Comparison of ENCODE assay signal across 24 cellular contexts in the genomic region with DNA sequence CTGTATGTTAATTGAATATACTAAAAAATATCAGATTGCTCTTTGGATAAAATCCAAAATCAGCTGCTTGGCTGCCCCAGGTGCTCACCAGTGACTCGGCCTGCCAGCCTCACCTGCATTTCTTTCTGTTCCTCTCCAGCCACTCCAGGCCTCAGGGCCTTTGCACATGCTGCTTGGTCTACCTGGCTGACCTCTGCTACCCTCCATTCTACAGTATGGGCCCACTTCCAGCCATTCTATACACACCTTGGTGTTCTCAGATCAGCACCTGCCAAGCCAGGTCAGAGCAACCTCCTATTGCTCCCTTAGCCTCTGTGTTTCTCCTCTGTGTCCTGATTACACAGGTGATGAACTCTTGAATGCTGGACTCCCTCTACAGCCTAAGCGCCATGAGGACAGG.
A peak's percentile ranks its signal among the peaks of the same experiment; 100 is the strongest.
DNase-seq lines count a peak whose midpoint lies in the region; ATAC-seq and TF ChIP-seq lines count a peak whose summit lies in the region.
"Had no signal": no experiment of that assay in that cellular context is flagged by ENCODE, and none has a peak within 500 bp of the region (broad histone marks: within the 10 kb centered on the region; RNA-seq: fewer than 3 reads in every experiment).

No MANE protein-coding gene starts in this region.

- peaks cover 6% of the 10 kb centered on the region for H3K27me3 Mint-ChIP-seq in osteocyte (ENCODE audit: unreplicated experiment)
- H3K27me3 Mint-ChIP-seq: CD4-positive, CD25-positive, alpha-beta regulatory T cell had no signal

- no peaks in the 10 kb centered on the region for H3K4me1 ChIP-seq in right atrium auricular region
- H3K4me1 ChIP-seq in heart right ventricle: no peaks in the 10 kb centered on the region
- no peaks in the 10 kb centered on the region for H3K4me1 ChIP-seq in esophagus muscularis mucosa
- H3K4me1 ChIP-seq: BE2C, BLaER1 had no signal

- no peak for ATAC-seq in heart right ventricle
- ATAC-seq: GM12878 had no signal

- H3K27me3 ChIP-seq in right atrium auricular region: no peaks in the 10 kb centered on the region
- H3K27me3 ChIP-seq in heart right ventricle: peaks cover 0 to 27% (median 16%) of the 10 kb centered on the region in 7 donors
- H3K27me3 ChIP-seq in esophagus muscularis mucosa: no peaks in the 10 kb centered on the region
- H3K27me3 ChIP-seq: BE2C, BLaER1 had no signal

- H3K27ac Mint-ChIP-seq in osteocyte (ENCODE audit: unreplicated experiment): no peak overlapping the region
- H3K27ac Mint-ChIP-seq: CD4-positive, alpha-beta memory T cell; CD4-positive, CD25-positive, alpha-beta regulatory T cell; CD8-positive, alpha-beta memory T cell had no signal

- H3K36me3 Mint-ChIP-seq in osteocyte (ENCODE audit: unreplicated experiment): no peaks in the 10 kb centered on the region
- H3K36me3 Mint-ChIP-seq: CD14-positive monocyte; CD4-positive, alpha-beta memory T cell; CD4-positive, CD25-positive, alpha-beta regulatory T cell; CD8-positive, alpha-beta memory T cell had no signal

- TF ChIP-seq EP300 in esophagus muscularis mucosa (IDR thresholded peaks at IDR 0.05): no peak

- H3K4me3 ChIP-seq in right atrium auricular region: no peak overlapping the region
- H3K4me3 ChIP-seq in heart right ventricle: no peak overlapping the region
- no peak overlapping the region for H3K4me3 ChIP-seq in esophagus muscularis mucosa
- H3K4me3 ChIP-seq: BLaER1, GM12878 had no signal

- peaks cover 11% of the 10 kb centered on the region for H3K9me3 Mint-ChIP-seq in osteocyte (ENCODE audit: unreplicated experiment)

- no peak for TF ChIP-seq POLR2A in esophagus muscularis mucosa (IDR thresholded peaks at IDR 0.05; ENCODE audit: low read depth)

- H3K27ac ChIP-seq in right atrium auricular region (no peak overlapping the region), heart right ventricle (no peak overlapping the region), esophagus muscularis mucosa (replicated peaks in 1 of 4) (no peak overlapping the region)
- H3K27ac ChIP-seq: BLaER1 had no signal

- no peak for TF ChIP-seq CTCF in right atrium auricular region (IDR thresholded peaks at IDR 0.05)
- no peak for TF ChIP-seq CTCF in heart right ventricle (IDR thresholded peaks at IDR 0.05)
- TF ChIP-seq CTCF in esophagus muscularis mucosa (IDR thresholded peaks at IDR 0.05): no peak
- no peak for TF ChIP-seq CTCF in osteocyte (IDR thresholded peaks at IDR 0.05)

- intact Hi-C loops in heart right ventricle (cut with DNase I) (no loop called here), esophagus muscularis mucosa (cut with DNase I) (no loop called here)

- 73 to 81% methylated on average over 2 of the region's 2 CpGs for WGBS in heart right ventricle, 2 donors
- WGBS in esophagus muscularis mucosa: 91% methylated on average over 2 of the region's 2 CpGs

- no peaks in the 10 kb centered on the region for H3K4me1 Mint-ChIP-seq in osteocyte (ENCODE audit: unreplicated experiment)
- H3K4me1 Mint-ChIP-seq: CD4-positive, CD25-positive, alpha-beta regulatory T cell; CD8-positive, alpha-beta memory T cell had no signal

- no peaks in the 10 kb centered on the region for H3K36me3 ChIP-seq in right atrium auricular region
- no peaks in the 10 kb centered on the region for H3K36me3 ChIP-seq in heart right ventricle
- H3K36me3 ChIP-seq in esophagus muscularis mucosa: no peaks in the 10 kb centered on the region
- H3K36me3 ChIP-seq: BE2C, BLaER1 had no signal

- DNase-seq in right atrium auricular region (ENCODE audit: low spot score) (peak; percentile 28), heart right ventricle (no peak), esophagus muscularis mucosa (ENCODE audit: extremely low spot score) (peak; percentile 68), osteocyte (ENCODE audit: extremely low spot score, unreplicated experiment) (peak; percentile 56), GM19238 (ENCODE audit: insufficient read length, low spot score) (no peak), NCI-H2081 (lab: John Stamatoyannopoulos, UW) (no peak)
- DNase-seq: 8988T; ACHN; BE2C; C1 segment of cervical spinal cord; CD4-positive, alpha-beta memory T cell; CD4-positive, CD25-positive, alpha-beta regulatory T cell; CD8-positive, alpha-beta memory T cell; COR-L47; DMS 273 treated with DMSO at 0.1 percent for 48 hours; DMS153; DMS53; DMS79; DND-41; EL; GDM1 had no signal

- H3K9me3 ChIP-seq in right atrium auricular region: peaks cover 0 to 4% of the 10 kb centered on the region in 2 donors
- H3K9me3 ChIP-seq in heart right ventricle: peaks cover 0 to 9% (median 3%) of the 10 kb centered on the region in 11 donors
- H3K9me3 ChIP-seq in esophagus muscularis mucosa: no peaks in the 10 kb centered on the region
- H3K9me3 ChIP-seq: BE2C, BLaER1 had no signal

- no peak overlapping the region for H3K4me3 Mint-ChIP-seq in osteocyte (ENCODE audit: unreplicated experiment)
- H3K4me3 Mint-ChIP-seq: CD14-positive monocyte; CD4-positive, alpha-beta memory T cell; CD4-positive, CD25-positive, alpha-beta regulatory T cell; CD8-positive, alpha-beta memory T cell had no signal

Comparison
In these comparisons a context has a peak if more than half of its experiments do, and no peak if none do; other contexts are left out.
1. DNase-seq: peak in right atrium auricular region (single experiment), esophagus muscularis mucosa (single experiment) and osteocyte (single experiment); none in heart right ventricle (0 of 2), GM19238 (single experiment) and NCI-H2081 (0 of 2).